23 cellular contexts compared by ENCODE assay signal in the genomic region with DNA sequence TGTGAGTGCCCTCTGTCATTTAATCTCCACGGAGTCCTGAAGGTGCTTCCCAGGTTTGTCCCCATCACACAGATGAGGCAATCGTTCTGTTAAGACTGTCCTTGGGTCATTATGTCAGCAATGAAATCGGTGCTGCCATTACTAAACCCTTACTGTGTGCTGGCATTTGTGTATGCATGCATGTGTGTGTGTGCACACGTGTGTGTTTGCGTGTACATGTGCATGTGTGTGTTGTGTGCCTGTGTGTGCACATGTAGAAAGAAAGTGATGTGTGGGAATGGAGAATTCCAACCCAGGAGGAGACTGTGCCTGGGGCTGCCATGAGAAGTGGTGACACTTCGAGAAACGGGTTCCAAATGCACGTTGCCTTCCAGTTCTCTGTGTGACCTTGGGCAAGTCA.
DNase-seq lines count a peak whose midpoint lies in the region; ATAC-seq, FAIRE-seq and TF ChIP-seq lines count a peak whose summit lies in the region.
"Had no signal": no experiment of that assay in that cellular context is flagged by ENCODE, and none has a peak within 500 bp of the region (broad histone marks: within the 10 kb centered on the region; RNA-seq: fewer than 3 reads in every experiment).

No MANE protein-coding gene starts in this region.

- TF ChIP-seq RAD21 in HepG2 (CRISPR knock-in tag; IDR thresholded peaks at IDR 0.05) = no peak

- H3K4me3 ChIP-seq in HepG2 (replicated peaks in 1 of 3; ENCODE audit: insufficient read depth in 1 of 3, low read depth in 2 of 3, low read length in 3 of 3) = no peak overlapping the region
- H3K4me3 ChIP-seq in right lobe of liver = no peak overlapping the region
- H3K4me3 ChIP-seq in bronchial epithelial cell (ENCODE audit: low read depth, low read length) = no peak overlapping the region
- H3K4me3 ChIP-seq: BLaER1 treated with 17β-estradiol and CSF1 and Interleukin-3, amounts not matched to agents 10 nM and 100 nM had no signal

- H3K4me2 ChIP-seq in HepG2 (ENCODE audit: low read depth, low read length) = no peak overlapping the region
- H3K4me2 ChIP-seq: BLaER1 treated with 17β-estradiol and CSF1 and Interleukin-3, amounts not matched to agents 10 nM and 100 nM had no signal

- in situ Hi-C loops in HepG2 (cut with HindIII; ENCODE audit: extremely low pct_ligation_motif_present, low pct_unique_long_range_greater_than_20kb) = loop anchor here (25.0 kb wide), 1 partner anchor 1819 kb away; no protein-coding TSS in a partner anchor

- TF ChIP-seq CTCF in HepG2 (CRISPR knock-in tag; IDR thresholded peaks at IDR 0.05) (no peak), right lobe of liver (IDR thresholded peaks at IDR 0.05) (no peak), bronchial epithelial cell (IDR thresholded peaks at IDR 0.05; ENCODE audit: insufficient read depth, low read length, severe bottlenecking) (no peak)

- H3K9me3 ChIP-seq in HepG2 (ENCODE audit: low read length) (peaks cover 11% of the 10 kb centered on the region), right lobe of liver (no peaks in the 10 kb centered on the region)

- H3K4me1 ChIP-seq in HepG2 (ENCODE audit: insufficient read depth, low read length) (no peaks in the 10 kb centered on the region), right lobe of liver (no peaks in the 10 kb centered on the region)
- H3K4me1 ChIP-seq: Caco-2 had no signal

- DNase-seq in HepG2 (ENCODE audit: low spot score) (no peak), right lobe of liver (no peak), HTR-8/SVneo (ENCODE audit: insufficient read length, low spot score) (no peak), bronchial epithelial cell (ENCODE audit: low read depth) (no peak), islet precursor cell (peak; percentile 10), NCI-H446 (lab: John Stamatoyannopoulos, UW) (no peak), SIG-M5 treated with dmso at 0.1 percent for 504 hours (lab: John Stamatoyannopoulos, UW; ENCODE audit: unreplicated experiment) (no peak)
- DNase-seq in activated naive CD4-positive, alpha-beta T cell (lab: John Stamatoyannopoulos, UW) = no peak
- DNase-seq: 8988T; AML-193; Calu3; CD4-positive, alpha-beta T cell; CD8-positive, alpha-beta T cell; DMS79 treated with DMSO at 0.1 percent for 48 hours; GF-D8 had no signal

- H2AFZ ChIP-seq in HepG2 (ENCODE audit: low read length) = no peak overlapping the region

- TF ChIP-seq EP300 in HepG2 (IDR thresholded peaks at IDR 0.05; ENCODE audit: low read depth in 2 of 2, low read length in 2 of 2) (no peak), HepG2 (CRISPR knock-in tag; IDR thresholded peaks at IDR 0.05; ENCODE audit: borderline replicate concordance) (no peak)

- ATAC-seq in HepG2 = no peak
- no peak for ATAC-seq in right lobe of liver
- ATAC-seq: CD8-positive, alpha-beta T cell had no signal

- H3K36me3 ChIP-seq in HepG2 (replicated peaks in 1 of 2; ENCODE audit: control insufficient read depth in 1 of 2, insufficient read depth in 2 of 2, low read length in 2 of 2) (no peaks in the 10 kb centered on the region), right lobe of liver (no peaks in the 10 kb centered on the region), bronchial epithelial cell (ENCODE audit: control insufficient read depth, insufficient read depth, low read length) (no peaks in the 10 kb centered on the region)

- FAIRE-seq in HepG2 (lab: Jason Lieb, UNC) (no peak), HTR-8/SVneo (lab: Jason Lieb, UNC) (peak; percentile 94), bronchial epithelial cell (lab: Jason Lieb, UNC) (peak; percentile 13)
- FAIRE-seq: A204.1, D721Med, G401.6, GM12891, GM19239 had no signal

- intact Hi-C loops in HepG2 (cut with micrococcal nuclease; ENCODE audit: unreplicated experiment) (no loop called here), right lobe of liver (cut with DNase I) (loop anchor here in 1 of 2 donors (10.0 kb wide), 1 partner anchor 186 kb away; no protein-coding TSS in a partner anchor)

- CTCF ChIA-PET in HepG2 (lab: Yijun Ruan, JAX; ENCODE audit: low intra/inter-chr PET ratio, low total read pairs) = no interaction called here

- POLR2A ChIA-PET in HepG2 (lab: Yijun Ruan, JAX) = no interaction called here

- WGBS in HepG2 (ENCODE audit: low lambda C conversion rate) = 4% methylated on average over 8 of the region's 8 CpGs
- WGBS in right lobe of liver (ENCODE audit: insufficient coverage, low coverage, low lambda C conversion rate, missing lambda C conversion rate) = 51% methylated on average over 6 of the region's 8 CpGs

- no peak overlapping the region for H3K9ac ChIP-seq in HepG2 (ENCODE audit: insufficient read depth, low read depth, low read length)
- H3K9ac ChIP-seq: BLaER1 treated with 17β-estradiol and CSF1 and Interleukin-3, amounts not matched to agents 10 nM and 100 nM had no signal

- BruUV-seq in HepG2 (replicated peaks; lab: Mats Ljungman, UMichigan) = no TSS peak

- H4K20me1 ChIP-seq in HepG2 (ENCODE audit: insufficient read depth, low read length) = no peaks in the 10 kb centered on the region

- no peak for TF ChIP-seq POLR2A in HepG2 (IDR thresholded peaks at IDR 0.05; ENCODE audit: insufficient read depth in 1 of 2, low read depth in 2 of 2, low read length in 2 of 2)
- TF ChIP-seq POLR2A in right lobe of liver (IDR thresholded peaks at IDR 0.05) = no peak

- H3K27me3 ChIP-seq in HepG2 (ENCODE audit: control insufficient read depth in 1 of 2, insufficient read depth in 2 of 2, low read length in 2 of 2) (peaks cover 2 to 40% of the 10 kb centered on the region in 2 experiments; a peak in 3 of 5 replicates), right lobe of liver (no peaks in the 10 kb centered on the region), bronchial epithelial cell (ENCODE audit: control insufficient read depth, insufficient read depth, low read length) (peaks cover 10% of the 10 kb centered on the region)
- H3K27me3 ChIP-seq: BLaER1 treated with 17β-estradiol and CSF1 and Interleukin-3, amounts not matched to agents 10 nM and 100 nM had no signal

- H3K27ac ChIP-seq in HepG2 (ENCODE audit: extremely low read length, insufficient read depth, low read length) = no peak overlapping the region
- no peak overlapping the region for H3K27ac ChIP-seq in right lobe of liver
- H3K27ac ChIP-seq: BLaER1 treated with 17β-estradiol and CSF1 and Interleukin-3, amounts not matched to agents 10 nM and 100 nM; C4-2B had no signal

- no peaks in the 10 kb centered on the region for H3K79me2 ChIP-seq in HepG2 (ENCODE audit: insufficient read depth, low read length)

TF ChIP-seq in HepG2, 621 proteins besides CTCF, POLR2A, EP300 and RAD21:
- TF ChIP-seq, protein P1, sequence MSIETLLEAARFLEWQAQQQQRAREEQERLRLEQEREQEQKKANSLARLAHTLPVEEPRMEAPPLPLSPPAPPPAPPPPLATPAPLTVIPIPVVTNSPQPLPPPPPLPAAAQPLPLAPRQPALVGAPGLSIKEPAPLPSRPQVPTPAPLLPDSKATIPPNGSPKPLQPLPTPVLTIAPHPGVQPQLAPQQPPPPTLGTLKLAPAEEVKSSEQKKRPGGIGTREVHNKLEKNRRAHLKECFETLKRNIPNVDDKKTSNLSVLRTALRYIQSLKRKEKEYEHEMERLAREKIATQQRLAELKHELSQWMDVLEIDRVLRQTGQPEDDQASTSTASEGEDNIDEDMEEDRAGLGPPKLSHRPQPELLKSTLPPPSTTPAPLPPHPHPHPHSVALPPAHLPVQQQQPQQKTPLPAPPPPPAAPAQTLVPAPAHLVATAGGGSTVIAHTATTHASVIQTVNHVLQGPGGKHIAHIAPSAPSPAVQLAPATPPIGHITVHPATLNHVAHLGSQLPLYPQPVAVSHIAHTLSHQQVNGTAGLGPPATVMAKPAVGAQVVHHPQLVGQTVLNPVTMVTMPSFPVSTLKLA (IDR thresholded peaks at IDR 0.05) = peak; percentile 98
- no peak for TF ChIP-seq ZNF775 (CRISPR knock-in tag; IDR thresholded peaks at IDR 0.05; ENCODE audit: borderline replicate concordance)
- no peak for TF ChIP-seq KLF9 (CRISPR knock-in tag; IDR thresholded peaks at IDR 0.05; ENCODE audit: low read depth)
- TF ChIP-seq MEIS2 (CRISPR knock-in tag; IDR thresholded peaks at IDR 0.05) = no peak
- TF ChIP-seq ETV5 (CRISPR knock-in tag; IDR thresholded peaks at IDR 0.05; ENCODE audit: borderline replicate concordance) = no peak
- TF ChIP-seq ZNF205 (CRISPR knock-in tag; IDR thresholded peaks at IDR 0.05) = no peak
